In the genomic region with DNA sequence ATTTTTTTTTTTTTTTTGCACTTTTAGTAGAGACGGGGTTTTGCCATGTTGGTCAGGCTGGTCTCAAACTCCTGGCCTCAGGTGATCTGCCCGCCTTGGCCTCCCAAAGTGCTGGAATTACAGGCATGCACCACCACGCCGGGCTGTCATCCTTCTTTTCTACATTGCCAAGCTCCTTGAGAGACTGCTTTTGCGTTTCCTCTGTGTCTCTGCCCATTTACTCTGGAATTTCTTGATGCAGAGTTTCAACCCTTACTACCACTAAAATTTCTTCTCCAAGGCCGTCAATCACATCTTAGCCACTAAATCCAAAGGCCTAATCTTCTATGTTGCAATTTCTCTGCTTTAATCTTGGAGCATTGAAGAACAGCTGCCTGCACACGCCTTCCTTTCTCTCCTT, we compare ENCODE assay signal across 26 cellular contexts.
"Had no signal": no experiment of that assay in that cellular context is flagged by ENCODE, and none has a peak within 500 bp of the region (broad histone marks: within the 10 kb centered on the region; RNA-seq: fewer than 3 reads in every experiment).

No MANE protein-coding gene starts in this region.

- H3K27ac ChIP-seq: HL-60, KMS-11, RWPE1 had no signal

- H3K9ac ChIP-seq: KMS-11, SK-N-SH had no signal

- H3K9me2 ChIP-seq: SK-N-SH had no signal

- FAIRE-seq: HTR-8/SVneo, K562 had no signal

- DNase-seq: Kasumi-1; MV-4-11; NCI-H1048; NCI-H1105; NCI-H1417; NCI-H1436 treated with DMSO at 0.1 percent for 48 hours; NCI-H1694; NCI-H187 treated with DMSO at 0.1 percent for 48 hours; NCI-H2029 treated with DMSO at 0.1 percent for 48 hours; NCI-H2171 treated with DMSO at 0.1 percent for 48 hours; NCI-H345; NCI-H446 treated with DMSO at 0.1 percent for 48 hours; NCI-H510A treated with DMSO at 0.1 percent for 48 hours; NCI-H526; NK-92 treated with Interleukin-12 subunit alpha and Interleukin-12 subunit beta, amount 100 ng/mL, for 24 hours; SHP77; SK-N-SH; SW 1271; T-cell had no signal

- H3K9me3 ChIP-seq: SK-N-SH had no signal

- H3K4me2 ChIP-seq: KMS-11, SK-N-SH had no signal

- H3K4me3 ChIP-seq: K562 had no signal

- ATAC-seq: K562, Panc1, PC-3, T-cell had no signal
